In the genomic region with DNA sequence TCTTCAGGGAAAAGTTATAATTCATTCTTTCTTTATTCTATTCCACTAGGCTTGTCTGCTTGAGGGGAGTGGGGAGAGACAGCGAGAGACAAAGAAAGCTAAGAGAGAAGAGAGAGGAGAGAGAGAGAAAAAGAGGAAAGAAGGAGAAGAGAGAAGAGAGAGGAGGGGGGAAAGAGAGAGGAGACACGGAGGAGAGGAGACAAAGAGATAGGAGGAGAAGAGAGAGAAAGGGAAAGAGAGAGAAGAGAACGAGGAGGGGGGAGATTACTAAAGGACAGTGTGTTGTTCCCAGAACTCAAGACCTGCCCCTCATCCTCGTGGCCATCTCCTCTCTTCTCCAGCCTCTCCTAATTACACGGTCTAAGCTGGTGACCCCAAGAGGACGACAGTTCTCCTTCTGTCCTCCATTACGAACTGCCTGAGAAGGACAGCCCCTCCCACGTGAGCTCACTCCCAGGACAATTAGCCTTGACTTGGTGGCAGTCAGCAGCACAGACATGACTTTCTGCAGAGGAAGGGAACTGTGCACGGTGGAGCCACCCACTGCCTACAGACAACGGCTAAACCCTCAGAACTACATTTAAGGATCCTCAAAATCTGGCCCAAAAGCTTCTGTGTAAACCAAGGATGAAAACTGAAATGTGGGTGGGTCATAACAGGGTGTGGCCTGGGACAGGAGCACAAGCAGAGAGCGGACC, we compare ENCODE assay signal across 27 cellular contexts.
DNase-seq lines count a peak whose midpoint lies in the region; ATAC-seq and TF ChIP-seq lines count a peak whose summit lies in the region.
"Had no signal": no experiment of that assay in that cellular context is flagged by ENCODE, and none has a peak within 500 bp of the region (broad histone marks: within the 10 kb centered on the region; RNA-seq: fewer than 3 reads in every experiment).

No MANE protein-coding gene starts in this region.

- intact Hi-C loops in transverse colon (cut with DNase I; ENCODE audit: low total_unique reads) = no loop called here

- TF ChIP-seq POLR2A in transverse colon (IDR thresholded peaks at IDR 0.05) = no peak

- 71 to 78% methylated on average over 10 to 11 of the region's 11 CpGs for WGBS in transverse colon (ENCODE audit: low coverage in 1 of 2), 2 donors

- DNase-seq in HL-60 (ENCODE audit: low read depth in 1 of 2, low spot score in 1 of 2) (peak in 1 of 2 experiments; percentile 56), SIG-M5 treated with dmso at 0.1 percent for 504 hours (lab: John Stamatoyannopoulos, UW; ENCODE audit: unreplicated experiment) (peak; percentile 89), mesenteric fat pad (ENCODE audit: low spot score) (peak; percentile 35), NCI-H1105 treated with DMSO at 0.1 percent for 48 hours (lab: John Stamatoyannopoulos, UW) (no peak), brain microvascular endothelial cell (no peak), transverse colon (no peak)
- DNase-seq: AML-193; Caco-2; CD8-positive, alpha-beta T cell; GOT3; Karpas-422; NCI-H1105; NCI-H146; NCI-H1930; NCI-H2107; NCI-H446; NCI-H524 treated with DMSO at 0.1 percent for 48 hours; NCI-H774; NK-92 treated with Interleukin-12 subunit alpha and Interleukin-12 subunit beta, amount 100 ng/mL, for 24 hours; SHP77 had no signal

- no peak for TF ChIP-seq EP300 in transverse colon (IDR thresholded peaks at IDR 0.05; ENCODE audit: low read depth)

- H3K4me3 ChIP-seq in HL-60 (replicated peaks; ENCODE audit: insufficient read depth, low read length) = no peak overlapping the region
- H3K4me3 ChIP-seq in brain microvascular endothelial cell (ENCODE audit: low read depth, low read length) = no peak overlapping the region
- H3K4me3 ChIP-seq in transverse colon = no peak overlapping the region
- H3K4me3 ChIP-seq: A549; BLaER1 treated with 17β-estradiol and CSF1 and Interleukin-3, amounts not matched to agents 10 nM and 100 nM; HAP-1; SK-N-MC had no signal

- no peaks in the 10 kb centered on the region for H3K4me1 ChIP-seq in transverse colon
- H3K4me1 ChIP-seq: A549, Caco-2, HAP-1 had no signal

- H3K27ac ChIP-seq in HL-60 (replicated peaks) = peak overlapping the region; percentile 85
- no peak overlapping the region for H3K27ac ChIP-seq in brain microvascular endothelial cell
- H3K27ac ChIP-seq in transverse colon = no peak overlapping the region
- H3K27ac ChIP-seq: A549; BLaER1 treated with 17β-estradiol and CSF1 and Interleukin-3, amounts not matched to agents 10 nM and 100 nM; RWPE1; SK-N-MC had no signal

- no peak for ATAC-seq in GM21390 (IDR thresholded peaks at IDR 0.05; ENCODE audit: unreplicated experiment)
- ATAC-seq: A549; CD8-positive, alpha-beta T cell; Panc1 had no signal

- TF ChIP-seq CTCF in HL-60 (IDR thresholded peaks at IDR 0.05; ENCODE audit: insufficient read depth, low read length) (no peak), brain microvascular endothelial cell (IDR thresholded peaks at IDR 0.05; ENCODE audit: low read depth, low read length, missing control alignments) (no peak), transverse colon (IDR thresholded peaks at IDR 0.05) (no peak)

- in situ Hi-C loops in brain microvascular endothelial cell (cut with HindIII; ENCODE audit: low pct_ligation_motif_present, low sequenced_read_pairs) = no loop called here
- in situ Hi-C loops in transverse colon (cut with MboI; ENCODE audit: low pct_ligation_motif_present in 1 of 4, low pct_unique_long_range_greater_than_20kb in 1 of 4, low sequenced_read_pairs in 3 of 4) = no loop called here

- H3K27me3 ChIP-seq in HL-60 (ENCODE audit: insufficient read depth, poor library complexity, severe bottlenecking) = no peaks in the 10 kb centered on the region
- H3K27me3 ChIP-seq in brain microvascular endothelial cell (replicated peaks) = no peaks in the 10 kb centered on the region
- no peaks in the 10 kb centered on the region for H3K27me3 ChIP-seq in transverse colon
- H3K27me3 ChIP-seq: BLaER1 treated with 17β-estradiol and CSF1 and Interleukin-3, amounts not matched to agents 10 nM and 100 nM had no signal

- H3K36me3 ChIP-seq in brain microvascular endothelial cell (replicated peaks) = no peaks in the 10 kb centered on the region
- H3K36me3 ChIP-seq in transverse colon = no peaks in the 10 kb centered on the region
- H3K36me3 ChIP-seq: HAP-1 had no signal

- H3K9me3 ChIP-seq in transverse colon = no peaks in the 10 kb centered on the region
- H3K9me3 ChIP-seq: HAP-1 had no signal

Comparison
In these comparisons a context has a peak if more than half of its experiments do, and no peak if none do; other contexts are left out.
1. DNase-seq: peak in SIG-M5 treated with dmso at 0.1 percent for 504 hours (single experiment) and mesenteric fat pad (single experiment); none in NCI-H1105 treated with DMSO at 0.1 percent for 48 hours (single experiment), brain microvascular endothelial cell (single experiment) and transverse colon (single experiment).